ENCODE assay signal across 9 cellular contexts in genomic region chr3:158105124-158105709, GRCh38. TPM values are rescaled to one million over a fixed set of nuclear protein-coding genes. Genes with fewer than 3 reads are reported as not detected.
A peak's percentile ranks its signal among the peaks of the same experiment; 100 is the strongest.
DNase-seq lines count a peak whose midpoint lies in the region; ATAC-seq, FAIRE-seq and TF ChIP-seq lines count a peak whose summit lies in the region.
"Had no signal": no experiment of that assay in that cellular context is flagged by ENCODE, and none has a peak within 500 bp of the region (broad histone marks: within the 10 kb centered on the region; RNA-seq: fewer than 3 reads in every experiment).

No MANE protein-coding gene starts in this region.

- no peaks in the 10 kb centered on the region for H3K9me3 ChIP-seq in SJCRH30 (replicated peaks)
- no peaks in the 10 kb centered on the region for H3K9me3 ChIP-seq in esophagus squamous epithelium

- DNase-seq in activated CD4-positive, alpha-beta T cell treated with anti-CD3 and anti-CD28 coated beads for 36 hours: peak; percentile 16
- DNase-seq in activated CD4-positive, alpha-beta T cell treated with anti-CD3 and anti-CD28 coated beads for 4 hours: no peak
- DNase-seq in SJCRH30: peak; percentile 17 to 29
- no peak for DNase-seq in esophagus squamous epithelium (lab: John Stamatoyannopoulos, UW)
- peak; percentile 48 for DNase-seq in retina
- DNase-seq in GM12892 (ENCODE audit: insufficient read length): no peak
- DNase-seq in omental fat pad (ENCODE audit: low spot score): no peak
- DNase-seq in inferior parietal cortex (ENCODE audit: extremely low spot score): no peak

- TF ChIP-seq CTCF in esophagus squamous epithelium (IDR thresholded peaks at IDR 0.05): no peak
- TF ChIP-seq CTCF in omental fat pad (IDR thresholded peaks at IDR 0.05): no peak

- CTCF ChIA-PET in activated CD4-positive, alpha-beta T cell treated with anti-CD3 and anti-CD28 coated beads for 36 hours (lab: Charles Lee): interaction anchor here (1.2 to 2.8 kb wide), 2 partner anchors 10 to 329 kb away, joined by 5 to 7 read pairs; no protein-coding TSS in a partner anchor

- no peaks in the 10 kb centered on the region for H3K36me3 ChIP-seq in SJCRH30
- no peaks in the 10 kb centered on the region for H3K36me3 ChIP-seq in esophagus squamous epithelium

- WGBS in esophagus squamous epithelium, 2 donors: 6 to 10% methylated on average over 7 to 31 of the region's 39 CpGs

- peaks cover 48% of the 10 kb centered on the region for H3K4me1 Mint-ChIP-seq in activated CD4-positive, alpha-beta T cell treated with anti-CD3 and anti-CD28 coated beads for 36 hours

- no peak for ATAC-seq in activated CD4-positive, alpha-beta T cell treated with anti-CD3 and anti-CD28 coated beads for 36 hours
- ATAC-seq in omental fat pad (ENCODE audit: low FRiP score): no peak

- H3K36me3 Mint-ChIP-seq in activated CD4-positive, alpha-beta T cell treated with anti-CD3 and anti-CD28 coated beads for 36 hours (ENCODE audit: low read depth): peaks cover 2% of the 10 kb centered on the region

- FAIRE-seq in GM12892 (lab: Jason Lieb, UNC): no peak

- POLR2A ChIA-PET in activated CD4-positive, alpha-beta T cell treated with anti-CD3 and anti-CD28 coated beads for 36 hours (lab: Charles Lee): no interaction called here

- 0 out of 2 replicates have a peak, but pooled peaks cover 2% of the 10 kb centered on the region for H3K4me1 ChIP-seq in SJCRH30
- peaks cover 30 to 57% (median 38%) of the 10 kb centered on the region in 3 donors for H3K4me1 ChIP-seq in esophagus squamous epithelium

- H3K27ac Mint-ChIP-seq in activated CD4-positive, alpha-beta T cell treated with anti-CD3 and anti-CD28 coated beads for 36 hours: no peak overlapping the region

- no peaks in the 10 kb centered on the region for H3K9me3 Mint-ChIP-seq in activated CD4-positive, alpha-beta T cell treated with anti-CD3 and anti-CD28 coated beads for 36 hours (ENCODE audit: low read depth)

- peak overlapping the region; percentile 72 for H3K4me3 Mint-ChIP-seq in activated CD4-positive, alpha-beta T cell treated with anti-CD3 and anti-CD28 coated beads for 36 hours

- no peak for TF ChIP-seq POLR2A in esophagus squamous epithelium (IDR thresholded peaks at IDR 0.05)
- no peak for TF ChIP-seq POLR2A in GM12892 (IDR thresholded peaks at IDR 0.05; ENCODE audit: low read depth, low read length)

- H3K27me3 ChIP-seq in SJCRH30 (no peaks in the 10 kb centered on the region), esophagus squamous epithelium (peaks cover 38 to 94% (median 68%) of the 10 kb centered on the region in 4 donors)

- peak overlapping the region; percentile 76 for H3K4me3 ChIP-seq in SJCRH30
- H3K4me3 ChIP-seq in esophagus squamous epithelium: peak overlapping the region; percentile 24 to 70 (median 38)

- H3K27me3 Mint-ChIP-seq in activated CD4-positive, alpha-beta T cell treated with anti-CD3 and anti-CD28 coated beads for 36 hours: peaks cover 64% of the 10 kb centered on the region

- intact Hi-C loops in activated CD4-positive, alpha-beta T cell treated with anti-CD3 and anti-CD28 coated beads for 36 hours (cut with DNase I, micrococcal nuclease): loop anchor here (5.0 to 10.0 kb wide), 6 partner anchors 207 to 1657 kb away; partner anchors contain the start of genes GFM1 (in 1 of the 2) and PTX3 (in 1 of the 2)
- intact Hi-C loops in esophagus squamous epithelium (cut with DNase I): no loop called here

- H3K27ac ChIP-seq in SJCRH30 (no peak overlapping the region), esophagus squamous epithelium (no peak overlapping the region)

RNA-seq across cellular contexts. Expression of gene SHOX2, which starts 1.0 kb away (rescaled TPM):
- not detected for total RNA-seq in activated CD4-positive, alpha-beta T cell treated with anti-CD3 and anti-CD28 coated beads for 36 hours
- 4.5 and 5.4 TPM in 2 replicates for total RNA-seq in SJCRH30 (2014; rRNA removed; shearing (Covaris generic))
- total RNA-seq in esophagus squamous epithelium (not detected), omental fat pad (1 to 10 TPM in 1 of 4 donors, under 1 TPM in 3; 0.28 to 1.3 (median 0.55) TPM)
- polyA plus RNA-seq in GM12892 (2012; ENCODE audit: missing spikeins): 0.17 TPM
- total RNA-seq: dermis microvascular lymphatic vessel endothelial cell had no signal

RNA-seq across cellular contexts. Expression of gene RSRC1, which starts 4.7 kb away (rescaled TPM):
- 10 to 100 TPM; 44.9 to 61.6 TPM for total RNA-seq in activated CD4-positive, alpha-beta T cell treated with anti-CD3 and anti-CD28 coated beads for 36 hours
- total RNA-seq in SJCRH30 (2014; rRNA removed; shearing (Covaris generic)): 49.6 and 57.2 TPM in 2 replicates
- total RNA-seq in esophagus squamous epithelium (10 to 100 TPM; 22.5 to 41.4 (median 32.9) TPM), omental fat pad (10 to 100 TPM; 30.7 to 48.9 (median 40.9) TPM)
- polyA plus RNA-seq in GM12892 (2012; ENCODE audit: missing spikeins): 33.7 TPM

Comparison
In these comparisons a context has a peak if more than half of its experiments do, and no peak if none do; other contexts are left out.
1. DNase-seq: peak in activated CD4-positive, alpha-beta T cell treated with anti-CD3 and anti-CD28 coated beads for 36 hours (single experiment), SJCRH30 (2 of 2) and retina (single experiment); none in activated CD4-positive, alpha-beta T cell treated with anti-CD3 and anti-CD28 coated beads for 4 hours (0 of 2), esophagus squamous epithelium (single experiment), GM12892 (single experiment), omental fat pad (single experiment) and inferior parietal cortex (single experiment).